1 cellular context compared by ENCODE assay signal in genomic region chr3:42902257-42902656, GRCh38.
TF ChIP-seq lines count a peak whose summit lies in the region.

No MANE protein-coding gene starts in this region.

TF ChIP-seq in K562, 482 proteins besides CTCF, POLR2A, EP300 and RAD21 (continued from another document):
- TF ChIP-seq TCF3 (CRISPR knock-in tag; IDR thresholded peaks at IDR 0.05): peak; percentile 29; the same call in 1 of the 2 replicates
- TF ChIP-seq WHSC1 (IDR thresholded peaks at IDR 0.05; ENCODE audit: low read length): no peak
- TF ChIP-seq TRIM24 (IDR thresholded peaks at IDR 0.05): peak in 1 of 2 experiments; percentile 32; a peak in 1 of 4 replicates
- TF ChIP-seq SMAD2 (IDR thresholded peaks at IDR 0.05; ENCODE audit: low read depth, low read length): no peak
- TF ChIP-seq TBL1XR1 (IDR thresholded peaks at IDR 0.05; ENCODE audit: low read length in 2 of 2): no peak
- no peak for TF ChIP-seq NR1H2 (CRISPR knock-in tag; IDR thresholded peaks at IDR 0.05)
- TF ChIP-seq MTA2 (IDR thresholded peaks at IDR 0.05; ENCODE audit: low read depth): peak; percentile 63; the same call in 1 of the 2 replicates
- TF ChIP-seq, protein P1, sequence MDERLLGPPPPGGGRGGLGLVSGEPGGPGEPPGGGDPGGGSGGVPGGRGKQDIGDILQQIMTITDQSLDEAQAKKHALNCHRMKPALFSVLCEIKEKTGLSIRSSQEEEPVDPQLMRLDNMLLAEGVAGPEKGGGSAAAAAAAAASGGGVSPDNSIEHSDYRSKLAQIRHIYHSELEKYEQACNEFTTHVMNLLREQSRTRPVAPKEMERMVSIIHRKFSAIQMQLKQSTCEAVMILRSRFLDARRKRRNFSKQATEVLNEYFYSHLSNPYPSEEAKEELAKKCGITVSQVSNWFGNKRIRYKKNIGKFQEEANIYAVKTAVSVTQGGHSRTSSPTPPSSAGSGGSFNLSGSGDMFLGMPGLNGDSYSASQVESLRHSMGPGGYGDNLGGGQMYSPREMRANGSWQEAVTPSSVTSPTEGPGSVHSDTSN (CRISPR knock-in tag; IDR thresholded peaks at IDR 0.05; ENCODE audit: low read depth): no peak
- TF ChIP-seq, protein P1 (tag; conservative IDR thresholded peaks at IDR 0.05; ENCODE audit: low read depth): 0 out of 2 replicates have a peak, but pooled peaks have one; percentile 14
- no peak for TF ChIP-seq MXI1 (IDR thresholded peaks at IDR 0.05; ENCODE audit: low read depth, low read length)
- TF ChIP-seq, protein P2, sequence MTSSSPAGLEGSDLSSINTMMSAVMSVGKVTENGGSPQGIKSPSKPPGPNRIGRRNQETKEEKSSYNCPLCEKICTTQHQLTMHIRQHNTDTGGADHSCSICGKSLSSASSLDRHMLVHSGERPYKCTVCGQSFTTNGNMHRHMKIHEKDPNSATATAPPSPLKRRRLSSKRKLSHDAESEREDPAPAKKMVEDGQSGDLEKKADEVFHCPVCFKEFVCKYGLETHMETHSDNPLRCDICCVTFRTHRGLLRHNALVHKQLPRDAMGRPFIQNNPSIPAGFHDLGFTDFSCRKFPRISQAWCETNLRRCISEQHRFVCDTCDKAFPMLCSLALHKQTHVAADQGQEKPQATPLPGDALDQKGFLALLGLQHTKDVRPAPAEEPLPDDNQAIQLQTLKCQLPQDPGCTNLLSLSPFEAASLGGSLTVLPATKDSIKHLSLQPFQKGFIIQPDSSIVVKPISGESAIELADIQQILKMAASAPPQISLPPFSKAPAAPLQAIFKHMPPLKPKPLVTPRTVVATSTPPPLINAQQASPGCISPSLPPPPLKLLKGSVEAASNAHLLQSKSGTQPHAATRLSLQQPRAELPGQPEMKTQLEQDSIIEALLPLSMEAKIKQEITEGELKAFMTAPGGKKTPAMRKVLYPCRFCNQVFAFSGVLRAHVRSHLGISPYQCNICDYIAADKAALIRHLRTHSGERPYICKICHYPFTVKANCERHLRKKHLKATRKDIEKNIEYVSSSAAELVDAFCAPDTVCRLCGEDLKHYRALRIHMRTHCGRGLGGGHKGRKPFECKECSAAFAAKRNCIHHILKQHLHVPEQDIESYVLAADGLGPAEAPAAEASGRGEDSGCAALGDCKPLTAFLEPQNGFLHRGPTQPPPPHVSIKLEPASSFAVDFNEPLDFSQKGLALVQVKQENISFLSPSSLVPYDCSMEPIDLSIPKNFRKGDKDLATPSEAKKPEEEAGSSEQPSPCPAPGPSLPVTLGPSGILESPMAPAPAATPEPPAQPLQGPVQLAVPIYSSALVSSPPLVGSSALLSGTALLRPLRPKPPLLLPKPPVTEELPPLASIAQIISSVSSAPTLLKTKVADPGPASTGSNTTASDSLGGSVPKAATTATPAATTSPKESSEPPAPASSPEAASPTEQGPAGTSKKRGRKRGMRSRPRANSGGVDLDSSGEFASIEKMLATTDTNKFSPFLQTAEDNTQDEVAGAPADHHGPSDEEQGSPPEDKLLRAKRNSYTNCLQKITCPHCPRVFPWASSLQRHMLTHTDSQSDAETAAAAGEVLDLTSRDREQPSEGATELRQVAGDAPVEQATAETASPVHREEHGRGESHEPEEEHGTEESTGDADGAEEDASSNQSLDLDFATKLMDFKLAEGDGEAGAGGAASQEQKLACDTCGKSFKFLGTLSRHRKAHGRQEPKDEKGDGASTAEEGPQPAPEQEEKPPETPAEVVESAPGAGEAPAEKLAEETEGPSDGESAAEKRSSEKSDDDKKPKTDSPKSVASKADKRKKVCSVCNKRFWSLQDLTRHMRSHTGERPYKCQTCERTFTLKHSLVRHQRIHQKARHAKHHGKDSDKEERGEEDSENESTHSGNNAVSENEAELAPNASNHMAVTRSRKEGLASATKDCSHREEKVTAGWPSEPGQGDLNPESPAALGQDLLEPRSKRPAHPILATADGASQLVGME (CRISPR knock-in tag; IDR thresholded peaks at IDR 0.05): 0 out of 2 replicates have a peak, but pooled peaks have one; percentile 60
- TF ChIP-seq EHMT2 (IDR thresholded peaks at IDR 0.05): no peak
- no peak for TF ChIP-seq ZNF707 (CRISPR knock-in tag; conservative IDR thresholded peaks at IDR 0.05)
- no peak for TF ChIP-seq CAMTA2 (CRISPR knock-in tag; conservative IDR thresholded peaks at IDR 0.05)
- no peak for TF ChIP-seq DIDO1 (tag; IDR thresholded peaks at IDR 0.05; ENCODE audit: low read depth)
- no peak for TF ChIP-seq NFYB (IDR thresholded peaks at IDR 0.05; ENCODE audit: extremely low read depth, insufficient read length)
- TF ChIP-seq, protein P3, sequence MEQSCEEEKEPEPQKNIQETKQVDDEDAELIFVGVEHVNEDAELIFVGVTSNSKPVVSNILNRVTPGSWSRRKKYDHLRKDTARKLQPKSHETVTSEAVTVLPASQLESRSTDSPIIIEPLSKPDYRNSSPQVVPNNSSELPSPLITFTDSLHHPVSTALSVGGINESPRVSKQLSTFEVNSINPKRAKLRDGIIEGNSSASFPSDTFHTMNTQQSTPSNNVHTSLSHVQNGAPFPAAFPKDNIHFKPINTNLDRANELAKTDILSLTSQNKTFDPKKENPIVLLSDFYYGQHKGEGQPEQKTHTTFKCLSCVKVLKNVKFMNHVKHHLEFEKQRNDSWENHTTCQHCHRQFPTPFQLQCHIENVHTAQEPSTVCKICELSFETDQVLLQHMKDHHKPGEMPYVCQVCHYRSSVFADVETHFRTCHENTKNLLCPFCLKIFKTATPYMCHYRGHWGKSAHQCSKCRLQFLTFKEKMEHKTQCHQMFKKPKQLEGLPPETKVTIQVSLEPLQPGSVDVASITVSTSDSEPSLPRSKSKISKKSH (CRISPR knock-in tag; IDR thresholded peaks at IDR 0.05): no peak
- peak; percentile 39; the same call in 1 of the 2 replicates for TF ChIP-seq SMAD4 (CRISPR knock-in tag; conservative IDR thresholded peaks at IDR 0.05)
- TF ChIP-seq SAFB2 (IDR thresholded peaks at IDR 0.05; ENCODE audit: borderline replicate concordance, low read depth, low read length, severe bottlenecking): no peak
- TF ChIP-seq SAFB (IDR thresholded peaks at IDR 0.05; ENCODE audit: borderline replicate concordance, low read depth, low read length): no peak
- TF ChIP-seq NCOR1 (IDR thresholded peaks at IDR 0.05): peak; percentile 62; the same call in 1 of the 2 replicates
- no peak for TF ChIP-seq DNMT1 (IDR thresholded peaks at IDR 0.05)
- TF ChIP-seq ZNF354B (CRISPR knock-in tag; IDR thresholded peaks at IDR 0.05): no peak
- no peak for TF ChIP-seq RBM22 (IDR thresholded peaks at IDR 0.05; ENCODE audit: low read depth, low read length, poor library complexity, severe bottlenecking)
- TF ChIP-seq TAL1 (IDR thresholded peaks at IDR 0.05): peak; percentile 69
- TF ChIP-seq MIER1 (IDR thresholded peaks at IDR 0.05; ENCODE audit: low read depth): no peak
- TF ChIP-seq CBFA2T2 (conservative IDR thresholded peaks at IDR 0.05): peak; percentile 66
- TF ChIP-seq, protein P4, sequence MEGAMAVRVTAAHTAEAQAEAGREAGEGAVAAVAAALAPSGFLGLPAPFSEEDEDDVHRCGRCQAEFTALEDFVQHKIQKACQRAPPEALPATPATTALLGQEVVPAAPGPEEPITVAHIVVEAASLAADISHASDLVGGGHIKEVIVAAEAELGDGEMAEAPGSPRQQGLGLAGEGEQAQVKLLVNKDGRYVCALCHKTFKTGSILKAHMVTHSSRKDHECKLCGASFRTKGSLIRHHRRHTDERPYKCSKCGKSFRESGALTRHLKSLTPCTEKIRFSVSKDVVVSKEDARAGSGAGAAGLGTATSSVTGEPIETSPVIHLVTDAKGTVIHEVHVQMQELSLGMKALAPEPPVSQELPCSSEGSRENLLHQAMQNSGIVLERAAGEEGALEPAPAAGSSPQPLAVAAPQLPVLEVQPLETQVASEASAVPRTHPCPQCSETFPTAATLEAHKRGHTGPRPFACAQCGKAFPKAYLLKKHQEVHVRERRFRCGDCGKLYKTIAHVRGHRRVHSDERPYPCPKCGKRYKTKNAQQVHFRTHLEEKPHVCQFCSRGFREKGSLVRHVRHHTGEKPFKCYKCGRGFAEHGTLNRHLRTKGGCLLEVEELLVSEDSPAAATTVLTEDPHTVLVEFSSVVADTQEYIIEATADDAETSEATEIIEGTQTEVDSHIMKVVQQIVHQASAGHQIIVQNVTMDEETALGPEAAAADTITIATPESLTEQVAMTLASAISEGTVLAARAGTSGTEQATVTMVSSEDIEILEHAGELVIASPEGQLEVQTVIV (CRISPR knock-in tag; IDR thresholded peaks at IDR 0.05; ENCODE audit: borderline replicate concordance): no peak
- TF ChIP-seq HMGN3 (IDR thresholded peaks at IDR 0.05; ENCODE audit: borderline replicate concordance, extremely low read depth, insufficient read length, low read depth, low read length): no peak
- TF ChIP-seq, protein P5, sequence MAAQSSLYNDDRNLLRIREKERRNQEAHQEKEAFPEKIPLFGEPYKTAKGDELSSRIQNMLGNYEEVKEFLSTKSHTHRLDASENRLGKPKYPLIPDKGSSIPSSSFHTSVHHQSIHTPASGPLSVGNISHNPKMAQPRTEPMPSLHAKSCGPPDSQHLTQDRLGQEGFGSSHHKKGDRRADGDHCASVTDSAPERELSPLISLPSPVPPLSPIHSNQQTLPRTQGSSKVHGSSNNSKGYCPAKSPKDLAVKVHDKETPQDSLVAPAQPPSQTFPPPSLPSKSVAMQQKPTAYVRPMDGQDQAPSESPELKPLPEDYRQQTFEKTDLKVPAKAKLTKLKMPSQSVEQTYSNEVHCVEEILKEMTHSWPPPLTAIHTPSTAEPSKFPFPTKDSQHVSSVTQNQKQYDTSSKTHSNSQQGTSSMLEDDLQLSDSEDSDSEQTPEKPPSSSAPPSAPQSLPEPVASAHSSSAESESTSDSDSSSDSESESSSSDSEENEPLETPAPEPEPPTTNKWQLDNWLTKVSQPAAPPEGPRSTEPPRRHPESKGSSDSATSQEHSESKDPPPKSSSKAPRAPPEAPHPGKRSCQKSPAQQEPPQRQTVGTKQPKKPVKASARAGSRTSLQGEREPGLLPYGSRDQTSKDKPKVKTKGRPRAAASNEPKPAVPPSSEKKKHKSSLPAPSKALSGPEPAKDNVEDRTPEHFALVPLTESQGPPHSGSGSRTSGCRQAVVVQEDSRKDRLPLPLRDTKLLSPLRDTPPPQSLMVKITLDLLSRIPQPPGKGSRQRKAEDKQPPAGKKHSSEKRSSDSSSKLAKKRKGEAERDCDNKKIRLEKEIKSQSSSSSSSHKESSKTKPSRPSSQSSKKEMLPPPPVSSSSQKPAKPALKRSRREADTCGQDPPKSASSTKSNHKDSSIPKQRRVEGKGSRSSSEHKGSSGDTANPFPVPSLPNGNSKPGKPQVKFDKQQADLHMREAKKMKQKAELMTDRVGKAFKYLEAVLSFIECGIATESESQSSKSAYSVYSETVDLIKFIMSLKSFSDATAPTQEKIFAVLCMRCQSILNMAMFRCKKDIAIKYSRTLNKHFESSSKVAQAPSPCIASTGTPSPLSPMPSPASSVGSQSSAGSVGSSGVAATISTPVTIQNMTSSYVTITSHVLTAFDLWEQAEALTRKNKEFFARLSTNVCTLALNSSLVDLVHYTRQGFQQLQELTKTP (IDR thresholded peaks at IDR 0.05; ENCODE audit: low read depth in 1 of 2, partially characterized antibody in 2 of 2): no peak
- TF ChIP-seq TSC22D4 (tag; IDR thresholded peaks at IDR 0.05): no peak
- no peak for TF ChIP-seq ZNF3 (CRISPR knock-in tag; IDR thresholded peaks at IDR 0.05)
- TF ChIP-seq ASH1L (IDR thresholded peaks at IDR 0.05; ENCODE audit: borderline replicate concordance, low read depth, partially characterized antibody): no peak
- TF ChIP-seq ZNF445 (CRISPR knock-in tag; IDR thresholded peaks at IDR 0.05; ENCODE audit: low read depth): no peak
